ENCODE assay signal across 17 cellular contexts in genomic region chr14:63887899-63888298, GRCh38. TPM values are rescaled to one million over a fixed set of nuclear protein-coding genes. Genes with fewer than 3 reads are reported as not detected.
DNase-seq lines count a peak whose midpoint lies in the region; ATAC-seq, FAIRE-seq and TF ChIP-seq lines count a peak whose summit lies in the region.
"Had no signal": no experiment of that assay in that cellular context is flagged by ENCODE, and none has a peak within 500 bp of the region (broad histone marks: within the 10 kb centered on the region; RNA-seq: fewer than 3 reads in every experiment).

No MANE protein-coding gene starts in this region.

- H3K23me2 ChIP-seq in H9 (ENCODE audit: insufficient read length, low read depth, low read length, poor library complexity, severe bottlenecking), result no peaks in the 10 kb centered on the region
- H3K23me2 ChIP-seq in H1 (ENCODE audit: low read depth, low read length), result peaks cover 2% of the 10 kb centered on the region; the same call in 1 of the 2 replicates

- no peak overlapping the region for H3K4me3 Mint-ChIP-seq in H9
- H3K4me3 Mint-ChIP-seq in stimulated activated memory B cell treated with anti-CD40 and anti-IgM and Interleukin-4, amounts not matched to agents 10 μg/mL and 1 μg/mL and 100 μg/mL, for 72 hours, result no peak overlapping the region
- H3K4me3 Mint-ChIP-seq: CD8-positive, alpha-beta T cell; HFFc6 had no signal

- FAIRE-seq in H1 (lab: Jason Lieb, UNC), result no peak
- FAIRE-seq: G401.6, GM12892 had no signal

- CTCF ChIA-PET in H1 (lab: Charles Lee; ENCODE audit: partially characterized antibody), result interaction anchor here (0.8 to 3.2 kb wide), 5 partner anchors 11 to 123 kb away, joined by 3 to 10 read pairs (median 3); no protein-coding TSS in a partner anchor

- H3K27me3 ChIP-seq in DND-41 (ENCODE audit: insufficient read depth, low read length, poor library complexity), result no peaks in the 10 kb centered on the region
- no peaks in the 10 kb centered on the region for H3K27me3 ChIP-seq in H9 (ENCODE audit: insufficient read depth, low read length)
- H3K27me3 ChIP-seq in H1 (replicated peaks in 1 of 4; ENCODE audit: control insufficient read depth in 3 of 4, extremely low read depth in 1 of 4, insufficient read depth in 3 of 4, low read length in 3 of 4), result no peaks in the 10 kb centered on the region
- H3K27me3 ChIP-seq in mesenchymal stem cell (ENCODE audit: control insufficient read depth in 1 of 2, insufficient read depth in 1 of 2, low read length in 2 of 2), result no peaks in the 10 kb centered on the region
- no peaks in the 10 kb centered on the region for H3K27me3 ChIP-seq in tibial nerve

- H3K56ac ChIP-seq in H9 (ENCODE audit: insufficient read length, low read depth, low read length) (no peak overlapping the region), H1 (replicated peaks; ENCODE audit: insufficient read length, low read depth, low read length) (no peak overlapping the region)

- H3K4me1 Mint-ChIP-seq in H9, result peaks cover 29 to 31% of the 10 kb centered on the region in 2 experiments
- peaks cover 6% of the 10 kb centered on the region for H3K4me1 Mint-ChIP-seq in stimulated activated memory B cell treated with anti-CD40 and anti-IgM and Interleukin-4, amounts not matched to agents 10 μg/mL and 1 μg/mL and 100 μg/mL, for 72 hours

- H2BK15ac ChIP-seq in H9 (ENCODE audit: low read depth, low read length) (no peak overlapping the region), H1 (ENCODE audit: low read length) (no peak overlapping the region), mesenchymal stem cell (ENCODE audit: low read depth, poor library complexity, severe bottlenecking) (no peak overlapping the region)

- H3K27ac ChIP-seq in DND-41 (ENCODE audit: low read length) (peak overlapping the region; percentile 53), H9 (ENCODE audit: insufficient read length, low read depth, low read length) (no peak overlapping the region), H1 (ENCODE audit: low read depth, low read length) (no peak overlapping the region), mesenchymal stem cell (ENCODE audit: low read length, poor library complexity, severe bottlenecking) (peak overlapping the region; percentile 47), tibial nerve (no peak overlapping the region)

- peak overlapping the region; percentile 31; the same call in 1 of the 2 replicates for H3K14ac ChIP-seq in H9 (ENCODE audit: insufficient read depth, low read length)
- H3K14ac ChIP-seq in H1 (ENCODE audit: insufficient read length), result no peak overlapping the region
- no peak overlapping the region for H3K14ac ChIP-seq in mesenchymal stem cell (ENCODE audit: low read length in 2 of 2)

- H3K9ac ChIP-seq in DND-41 (ENCODE audit: low read depth, low read length) (no peak overlapping the region), H9 (ENCODE audit: extremely low read depth, insufficient read length, low read length) (no peak overlapping the region), H1 (replicated peaks in 1 of 4; ENCODE audit: extremely low read depth in 1 of 4, low read depth in 3 of 4, low read length in 3 of 4) (no peak overlapping the region), mesenchymal stem cell (ENCODE audit: low read length) (no peak overlapping the region)

- H2BK12ac ChIP-seq in H9 (ENCODE audit: insufficient read length, low read depth, low read length) (no peak overlapping the region), H1 (ENCODE audit: low read depth, low read length) (no peak overlapping the region), mesenchymal stem cell (ENCODE audit: low read length in 2 of 2) (no peak overlapping the region)

- DNase-seq in DND-41, result no peak
- DNase-seq in H9, result no peak
- DNase-seq in H1 (ENCODE audit: low read depth in 1 of 2, low spot score in 2 of 2), result no peak
- no peak for DNase-seq in mesenchymal stem cell
- DNase-seq in DMS79 (lab: John Stamatoyannopoulos, UW), result no peak
- no peak for DNase-seq in tibial nerve (ENCODE audit: low spot score in 2 of 2)
- DNase-seq: 8988T; C1 segment of cervical spinal cord; Caco-2; CD8-positive, alpha-beta T cell; DMS153; HFFc6 had no signal

- H4K5ac ChIP-seq in H9 (ENCODE audit: insufficient read length, low read depth, low read length) (no peak overlapping the region), H1 (ENCODE audit: insufficient read length, low read depth, low read length) (no peak overlapping the region)

- H2BK120ac ChIP-seq in H9 (ENCODE audit: low read depth, low read length, poor library complexity, severe bottlenecking) (no peak overlapping the region), H1 (replicated peaks; ENCODE audit: low read depth, low read length) (no peak overlapping the region), mesenchymal stem cell (ENCODE audit: low read depth, low read length) (no peak overlapping the region)

- H3K23ac ChIP-seq in H9 (ENCODE audit: insufficient read length, low read depth, low read length) (no peak overlapping the region), H1 (ENCODE audit: insufficient read length) (no peak overlapping the region), mesenchymal stem cell (ENCODE audit: low read length in 2 of 2) (no peak overlapping the region)

- no peak for ATAC-seq in DND-41 (ENCODE audit: insufficient read depth, low read depth)
- ATAC-seq in HG03135 (IDR thresholded peaks at IDR 0.05; ENCODE audit: unreplicated experiment), result no peak
- ATAC-seq in stimulated activated memory B cell treated with anti-CD40 and anti-IgM and Interleukin-4, amounts not matched to agents 10 μg/mL and 1 μg/mL and 100 μg/mL, for 72 hours, result no peak
- ATAC-seq: CD8-positive, alpha-beta T cell had no signal

- no peaks in the 10 kb centered on the region; the same call in 1 of the 2 replicates for H3K27me3 Mint-ChIP-seq in H9 (ENCODE audit: low read depth)
- H3K27me3 Mint-ChIP-seq in stimulated activated memory B cell treated with anti-CD40 and anti-IgM and Interleukin-4, amounts not matched to agents 10 μg/mL and 1 μg/mL and 100 μg/mL, for 72 hours, result no peaks in the 10 kb centered on the region

- H4K8ac ChIP-seq in H9 (replicated peaks; ENCODE audit: insufficient read length, low read depth, low read length) (no peak overlapping the region), H1 (ENCODE audit: extremely low read depth, insufficient read depth, low read length) (no peak overlapping the region), mesenchymal stem cell (ENCODE audit: low read length) (no peak overlapping the region)

- H4K20me1 ChIP-seq in DND-41 (ENCODE audit: insufficient read depth, low read length) (peaks cover 25% of the 10 kb centered on the region; the same call in 1 of the 2 replicates), H9 (ENCODE audit: control insufficient read depth, insufficient read depth, insufficient read length) (no peaks in the 10 kb centered on the region), H1 (replicated peaks in 1 of 2; ENCODE audit: control insufficient read depth in 1 of 2, insufficient read depth in 2 of 2, low read length in 2 of 2) (no peaks in the 10 kb centered on the region)

- TF ChIP-seq CTCF in DND-41 (IDR thresholded peaks at IDR 0.05; ENCODE audit: borderline replicate concordance, extremely low read depth, low read length, poor library complexity, severe bottlenecking) (no peak), H9 (conservative IDR thresholded peaks at IDR 0.05) (no peak), H1 (IDR thresholded peaks at IDR 0.05; ENCODE audit: control extremely low read depth in 1 of 3, insufficient read depth in 1 of 3, low read depth in 1 of 3, low read length in 3 of 3) (no peak), tibial nerve (IDR thresholded peaks at IDR 0.05) (no peak)

- no peak overlapping the region for H3K18ac ChIP-seq in H9 (ENCODE audit: insufficient read length, low read depth, low read length)
- H3K18ac ChIP-seq in H1 (ENCODE audit: extremely low read depth, low read length), result no peak overlapping the region
- no peak overlapping the region for H3K18ac ChIP-seq in mesenchymal stem cell (ENCODE audit: low read depth in 1 of 2, low read length in 2 of 2)

- H3K79me2 ChIP-seq in DND-41 (ENCODE audit: insufficient read depth, low read length) (peaks cover 97% of the 10 kb centered on the region), H9 (ENCODE audit: insufficient read depth, low read length) (peaks cover 3% of the 10 kb centered on the region; the same call in 1 of the 2 replicates), H1 (ENCODE audit: control insufficient read depth in 1 of 2, insufficient read depth in 2 of 2, low read length in 2 of 2) (peaks cover 0 to 40% of the 10 kb centered on the region in 2 experiments; a peak in 2 of 4 replicates)

- no peak overlapping the region for H2AK5ac ChIP-seq in H9 (ENCODE audit: insufficient read length, low read length)
- H2AK5ac ChIP-seq in H1 (ENCODE audit: low read depth, low read length), result no peak overlapping the region
- peak overlapping the region; percentile 38 for H2AK5ac ChIP-seq in mesenchymal stem cell (ENCODE audit: low read length, severe bottlenecking)

- H3K4me3 ChIP-seq in DND-41 (ENCODE audit: low read depth in 1 of 2, low read length in 2 of 2) (no peak overlapping the region), H1 (ENCODE audit: extremely low read depth in 1 of 4, insufficient read depth in 2 of 4, low read depth in 3 of 4, low read length in 4 of 4) (no peak overlapping the region), mesenchymal stem cell (ENCODE audit: insufficient read depth in 1 of 2, low read depth in 1 of 2, low read length in 2 of 2) (no peak overlapping the region), tibial nerve (no peak overlapping the region)
- H3K4me3 ChIP-seq: HAP-1 had no signal

- H3K36me3 ChIP-seq in DND-41 (ENCODE audit: insufficient read depth, low read length), result no peaks in the 10 kb centered on the region; the same call in 1 of the 2 replicates
- H3K36me3 ChIP-seq in H1 (ENCODE audit: control insufficient read depth in 2 of 4, insufficient read depth in 4 of 4, low read length in 3 of 4), result no peaks in the 10 kb centered on the region; a peak in 1 of 8 replicates
- H3K36me3 ChIP-seq in mesenchymal stem cell (ENCODE audit: control insufficient read depth in 1 of 2, insufficient read depth in 2 of 2, low read depth in 1 of 2, low read length in 2 of 2), result peaks cover 0 to 2% of the 10 kb centered on the region in 2 experiments
- H3K36me3 ChIP-seq in tibial nerve, result no peaks in the 10 kb centered on the region
- H3K36me3 ChIP-seq: HAP-1 had no signal

- no CpG with 5 or more reads among the region's 7 CpGs for WGBS in H9 (ENCODE audit: extremely low coverage, insufficient read length, low lambda C conversion rate)
- 93% methylated on average over 7 of the region's 7 CpGs; no CpG with 5 or more reads in 1 of the 2 experiments for WGBS in H1 (ENCODE audit: extremely low coverage in 1 of 2, insufficient coverage in 1 of 2, insufficient read length in 1 of 2, insufficient replicate concordance in 2 of 2, low coverage in 1 of 2, low lambda C conversion rate in 2 of 2, missing lambda C conversion rate in 1 of 2), 2 experiments
- 97% methylated on average over 7 of the region's 7 CpGs for WGBS in mesenchymal stem cell
- 98 to 99% methylated on average over 7 of the region's 7 CpGs for WGBS in tibial nerve, 2 donors

- H2BK20ac ChIP-seq in H9 (ENCODE audit: low read depth, low read length, poor library complexity, severe bottlenecking) (no peak overlapping the region), H1 (ENCODE audit: low read length) (no peak overlapping the region)

- H2AFZ ChIP-seq in DND-41 (ENCODE audit: low read depth, low read length), result no peak overlapping the region
- H2AFZ ChIP-seq in H9 (ENCODE audit: low read length), result no peak overlapping the region
- H2AFZ ChIP-seq in H1 (ENCODE audit: low read length), result no peak overlapping the region
- H2AFZ ChIP-seq in mesenchymal stem cell (ENCODE audit: low read depth, low read length), result no peak overlapping the region

- TF ChIP-seq POLR2A in H1 (IDR thresholded peaks at IDR 0.05; ENCODE audit: control extremely low read depth in 1 of 2, low read depth in 2 of 2, low read length in 2 of 2) (no peak), tibial nerve (IDR thresholded peaks at IDR 0.05) (no peak)

- H4K91ac ChIP-seq in H9 (ENCODE audit: insufficient read length, low read depth, low read length), result no peak overlapping the region
- no peak overlapping the region for H4K91ac ChIP-seq in H1 (replicated peaks; ENCODE audit: insufficient read length, low read length)
- H4K91ac ChIP-seq in mesenchymal stem cell (ENCODE audit: low read length), result no peak overlapping the region

- H3K4ac ChIP-seq in H9 (ENCODE audit: low read depth, low read length), result no peak overlapping the region
- H3K4ac ChIP-seq in H1 (replicated peaks; ENCODE audit: insufficient read length, low read depth, low read length), result no peak overlapping the region
- no peak overlapping the region for H3K4ac ChIP-seq in mesenchymal stem cell (ENCODE audit: low read depth in 1 of 2, low read length in 2 of 2)

- no peak overlapping the region for H2BK5ac ChIP-seq in H9 (ENCODE audit: insufficient read length, low read length)
- H2BK5ac ChIP-seq in H1 (ENCODE audit: low read depth, low read length), result peak overlapping the region; percentile 32; the same call in 1 of the 2 replicates
- peak overlapping the region; percentile 74 for H2BK5ac ChIP-seq in mesenchymal stem cell (ENCODE audit: low read depth, low read length, poor library complexity, severe bottlenecking)

- peaks cover 0 to 11% (median 3%) of the 10 kb centered on the region in 3 experiments; a peak in 3 of 7 replicates for H3K36me3 Mint-ChIP-seq in H9 (ENCODE audit: insufficient read depth in 1 of 3, low read depth in 3 of 3)
- no peaks in the 10 kb centered on the region for H3K36me3 Mint-ChIP-seq in stimulated activated memory B cell treated with anti-CD40 and anti-IgM and Interleukin-4, amounts not matched to agents 10 μg/mL and 1 μg/mL and 100 μg/mL, for 72 hours

- no peaks in the 10 kb centered on the region for H3K9me3 ChIP-seq in DND-41 (ENCODE audit: insufficient read depth, low read length, severe bottlenecking)
- no peaks in the 10 kb centered on the region for H3K9me3 ChIP-seq in H9 (ENCODE audit: control insufficient read depth, low read depth, low read length)
- no peaks in the 10 kb centered on the region for H3K9me3 ChIP-seq in H1 (ENCODE audit: insufficient read depth in 2 of 2, low read depth in 1 of 2, low read length in 1 of 2)
- no peaks in the 10 kb centered on the region for H3K9me3 ChIP-seq in mesenchymal stem cell (ENCODE audit: control insufficient read depth, low read length)
- H3K9me3 ChIP-seq in tibial nerve, result no peaks in the 10 kb centered on the region
- H3K9me3 ChIP-seq: Caco-2, HAP-1 had no signal

- H3K79me1 ChIP-seq in H9 (ENCODE audit: insufficient read depth, low read depth, low read length, poor library complexity, severe bottlenecking) (peaks cover 2% of the 10 kb centered on the region), H1 (ENCODE audit: low read depth, low read length) (peaks cover 6% of the 10 kb centered on the region; the same call in 1 of the 2 replicates), mesenchymal stem cell (replicated peaks; ENCODE audit: low read length, poor library complexity, severe bottlenecking) (peaks cover 23% of the 10 kb centered on the region)

- H3K4me1 ChIP-seq in DND-41 (ENCODE audit: insufficient read depth, low read length) (peaks cover 43% of the 10 kb centered on the region), H9 (ENCODE audit: insufficient read depth, low read length) (peaks cover 6% of the 10 kb centered on the region; the same call in 1 of the 2 replicates), H1 (replicated peaks in 1 of 4; ENCODE audit: control insufficient read depth in 3 of 4, insufficient read depth in 4 of 4, low read length in 3 of 4) (peaks cover 7 to 12% (median 10%) of the 10 kb centered on the region in 4 experiments; a peak in 5 of 7 replicates), mesenchymal stem cell (ENCODE audit: control insufficient read depth, insufficient read depth, low read depth, low read length) (peaks cover 10% of the 10 kb centered on the region), tibial nerve (peaks cover 0 to 32% (median 10%) of the 10 kb centered on the region in 4 donors)
- H3K4me1 ChIP-seq: Caco-2 had no signal

- TF ChIP-seq RAD21 in H1 (IDR thresholded peaks at IDR 0.05 in 1 of 2, conservative IDR thresholded peaks at IDR 0.05 in 1 of 2; ENCODE audit: low read depth in 2 of 2, low read length in 2 of 2), result no peak

- no peak overlapping the region for H3T11ph ChIP-seq in H9 (ENCODE audit: low read length)

- POLR2A ChIA-PET in H1 (lab: Charles Lee; ENCODE audit: partially characterized antibody), result no interaction called here

- no peaks in the 10 kb centered on the region for H3K9me3 Mint-ChIP-seq in H9
- no peaks in the 10 kb centered on the region for H3K9me3 Mint-ChIP-seq in stimulated activated memory B cell treated with anti-CD40 and anti-IgM and Interleukin-4, amounts not matched to agents 10 μg/mL and 1 μg/mL and 100 μg/mL, for 72 hours
- H3K9me3 Mint-ChIP-seq: CD8-positive, alpha-beta T cell; HFFc6 had no signal

- H3K27ac Mint-ChIP-seq in H9, result no peak overlapping the region
- H3K27ac Mint-ChIP-seq in stimulated activated memory B cell treated with anti-CD40 and anti-IgM and Interleukin-4, amounts not matched to agents 10 μg/mL and 1 μg/mL and 100 μg/mL, for 72 hours, result no peak overlapping the region
- H3K27ac Mint-ChIP-seq: CD8-positive, alpha-beta T cell; HFFc6 had no signal

- no peak overlapping the region for H3K4me2 ChIP-seq in DND-41 (ENCODE audit: insufficient read depth, low read length)
- no peak overlapping the region for H3K4me2 ChIP-seq in H9 (ENCODE audit: insufficient read depth, insufficient read length, low read length)
- H3K4me2 ChIP-seq in H1 (ENCODE audit: insufficient read depth in 1 of 2, low read depth in 2 of 2, low read length in 2 of 2), result no peak overlapping the region
- H3K4me2 ChIP-seq in mesenchymal stem cell (ENCODE audit: low read length, poor library complexity, severe bottlenecking), result no peak overlapping the region

- TF ChIP-seq EP300 in H1 (IDR thresholded peaks at IDR 0.05; ENCODE audit: borderline replicate concordance in 1 of 2, low read depth in 2 of 2, low read length in 2 of 2) (no peak), tibial nerve (IDR thresholded peaks at IDR 0.05) (no peak)

RNA-seq across cellular contexts. Expression of gene SYNE2, which starts 35.1 kb away (rescaled TPM):
- total RNA-seq in H9 (2021) (36.9 and 43.3 TPM in 2 replicates), tibial nerve (100 to 1,000 TPM; 212 to 378 (median 285) TPM)
- 43.6 and 46.1 TPM in 2 replicates for total RNA-seq in H1 (2021; fragmentation: NEBNext Ultra II Directional; extraction: Animal tissue kit (Norgen Biotek cat#: 25700))
- 32.6 and 44.3 TPM in 2 replicates for polyA plus RNA-seq in H1 (2011; rRNA removed)
- 26.1 TPM for polyA plus RNA-seq in H1 (2011; cell fraction: cytosol; rRNA removed)
- 278 TPM for polyA plus RNA-seq in H1 (2011; cell fraction: nucleus; rRNA removed)
- 33.3 to 40.9 TPM (median 36.8 TPM) in 4 replicates for polyA plus RNA-seq in H1 (2012, experiment 1 of 2)
- polyA plus RNA-seq in H1 (2012, experiment 2 of 2), result 3.7 TPM
- 19.3 TPM for polyA plus RNA-seq in H1 (2013, experiment 1 of 2)
- polyA plus RNA-seq in H1 (2013, experiment 2 of 2), result 19.0 TPM
- 179 and 213 TPM in 2 replicates for polyA minus RNA-seq in H1 (2011; rRNA and poly(A)+ RNA removed)
- 53.7 TPM for polyA minus RNA-seq in H1 (2011; cell fraction: cytosol; rRNA and poly(A)+ RNA removed)
- 393 TPM for polyA minus RNA-seq in H1 (2011; cell fraction: nucleus; rRNA and poly(A)+ RNA removed)
- polyA plus RNA-seq in mesenchymal stem cell (2013, experiment 1 of 2), result 5.6 TPM
- 6.4 TPM for polyA plus RNA-seq in mesenchymal stem cell (2013, experiment 2 of 2)

Comparison
In these comparisons a context has a peak if more than half of its experiments do, and no peak if none do; other contexts are left out.
1. H3K27ac ChIP-seq: peak in DND-41 (single experiment) and mesenchymal stem cell (single experiment); none in H9 (single experiment), H1 (single experiment) and tibial nerve (0 of 4).